ENCODE assay signal across 8 cellular contexts in the genomic region with DNA sequence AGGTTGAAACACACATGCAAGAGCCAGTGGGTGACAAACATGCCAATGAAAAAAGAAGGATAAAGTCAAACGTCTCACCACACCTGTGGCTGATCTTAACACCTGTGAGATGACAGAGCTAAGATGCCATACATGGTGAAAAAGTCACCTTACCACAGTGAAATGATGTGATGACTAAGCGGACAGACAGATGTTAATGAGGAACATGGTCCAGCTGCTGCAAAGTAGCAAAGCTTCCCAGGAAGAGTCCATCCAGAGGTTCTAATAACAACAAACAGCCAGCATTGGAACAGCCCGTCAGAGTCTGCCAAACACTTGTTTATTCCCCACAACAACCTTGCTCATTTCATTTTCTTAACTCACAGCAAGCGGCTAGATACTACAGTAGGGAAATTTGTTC. TPM values are rescaled to one million over a fixed set of nuclear protein-coding genes. Genes with fewer than 3 reads are reported as not detected.
A peak's percentile ranks its signal among the peaks of the same experiment; 100 is the strongest.
DNase-seq lines count a peak whose midpoint lies in the region; ATAC-seq, FAIRE-seq and TF ChIP-seq lines count a peak whose summit lies in the region.

No MANE protein-coding gene starts in this region.

- H4K20me1 ChIP-seq in BLaER1: peaks cover 64% of the 10 kb centered on the region

- 55 to 69% methylated on average over 4 of the region's 4 CpGs for WGBS in body of pancreas, 2 donors

- H3K4me3 Mint-ChIP-seq in HFFc6: peak overlapping the region; percentile 84
- H3K4me3 Mint-ChIP-seq in activated naive CD8-positive, alpha-beta T cell treated with anti-CD3 and anti-CD28 coated beads for 36 hours: peak overlapping the region; percentile 99

- peak overlapping the region; percentile 54; the same call in 1 of the 2 replicates for H3K27ac Mint-ChIP-seq in HFFc6
- H3K27ac Mint-ChIP-seq in activated naive CD8-positive, alpha-beta T cell treated with anti-CD3 and anti-CD28 coated beads for 36 hours: peak overlapping the region; percentile 65

- H3K4me1 ChIP-seq in BLaER1: peaks cover 34% of the 10 kb centered on the region
- peaks cover 16% of the 10 kb centered on the region for H3K4me1 ChIP-seq in body of pancreas

- peaks cover 9% of the 10 kb centered on the region; the same call in 1 of the 2 replicates for H3K27me3 ChIP-seq in BLaER1
- H3K27me3 ChIP-seq in body of pancreas: no peaks in the 10 kb centered on the region

- H3K27ac ChIP-seq in BLaER1 (no peak overlapping the region), body of pancreas (no peak overlapping the region)

- H3K36me3 ChIP-seq in BLaER1: peaks cover 48% of the 10 kb centered on the region
- no peaks in the 10 kb centered on the region for H3K36me3 ChIP-seq in body of pancreas (replicated peaks in 1 of 2; ENCODE audit: insufficient read depth in 1 of 2, low read depth in 2 of 2)

- no peak for FAIRE-seq in GM12892 (lab: Jason Lieb, UNC)

- H3K4me3 ChIP-seq in BLaER1 (no peak overlapping the region), body of pancreas (no peak overlapping the region)

- H3K36me3 Mint-ChIP-seq in HFFc6 (ENCODE audit: low read depth): peaks cover 24% of the 10 kb centered on the region
- peaks cover 21% of the 10 kb centered on the region for H3K36me3 Mint-ChIP-seq in activated naive CD8-positive, alpha-beta T cell treated with anti-CD3 and anti-CD28 coated beads for 36 hours

- TF ChIP-seq CTCF in HFFc6 (IDR thresholded peaks at IDR 0.05): no peak
- no peak for TF ChIP-seq CTCF in body of pancreas (IDR thresholded peaks at IDR 0.05)

- intact Hi-C loops in body of pancreas (cut with DNase I): no loop called here

- ATAC-seq in body of pancreas: no peak

- peaks cover 4% of the 10 kb centered on the region for H3K27me3 Mint-ChIP-seq in HFFc6 (ENCODE audit: insufficient read depth)
- no peaks in the 10 kb centered on the region for H3K27me3 Mint-ChIP-seq in activated naive CD8-positive, alpha-beta T cell treated with anti-CD3 and anti-CD28 coated beads for 36 hours

- no peak overlapping the region for H3K9ac ChIP-seq in BLaER1

- H3K4me1 Mint-ChIP-seq in HFFc6 (ENCODE audit: low read depth): peaks cover 26% of the 10 kb centered on the region
- peaks cover 31% of the 10 kb centered on the region for H3K4me1 Mint-ChIP-seq in activated naive CD8-positive, alpha-beta T cell treated with anti-CD3 and anti-CD28 coated beads for 36 hours

- H3K9me3 Mint-ChIP-seq in HFFc6: no peaks in the 10 kb centered on the region
- no peaks in the 10 kb centered on the region for H3K9me3 Mint-ChIP-seq in activated naive CD8-positive, alpha-beta T cell treated with anti-CD3 and anti-CD28 coated beads for 36 hours

- H3K9me3 ChIP-seq in BLaER1 (no peaks in the 10 kb centered on the region), body of pancreas (no peaks in the 10 kb centered on the region)

- no peak for DNase-seq in HFFc6
- DNase-seq in activated naive CD8-positive, alpha-beta T cell treated with anti-CD3 and anti-CD28 coated beads for 36 hours: no peak
- peak; percentile 56 for DNase-seq in kidney tubule cell (ENCODE audit: low spot score)
- no peak for DNase-seq in occipital lobe (lab: John Stamatoyannopoulos, UW)
- DNase-seq in COLO668 (lab: John Stamatoyannopoulos, UW; ENCODE audit: unreplicated experiment): no peak
- DNase-seq in GM12892 (ENCODE audit: insufficient read length): no peak
- DNase-seq in body of pancreas: no peak

- peak overlapping the region; percentile 96 for H3K4me2 ChIP-seq in BLaER1

- TF ChIP-seq POLR2A in GM12892 (IDR thresholded peaks at IDR 0.05; ENCODE audit: low read depth, low read length): no peak
- TF ChIP-seq POLR2A in body of pancreas (IDR thresholded peaks at IDR 0.05): no peak

RNA-seq across cellular contexts. Expression of a gene that starts 1.9 kb away (rescaled TPM):
- total RNA-seq in HFFc6 (2021; fragmentation: NEBNext Ultra II Directional; extraction: Animal tissue kit (Norgen Biotek cat#: 25700)): 100 to 1,000 TPM in 3 of 6 experiments, 10 to 100 TPM in 3; 82.4 to 111 (median 95.6) TPM
- total RNA-seq in activated naive CD8-positive, alpha-beta T cell treated with anti-CD3 and anti-CD28 coated beads for 36 hours: 10 to 100 TPM; 38.2 to 41.7 TPM
- total RNA-seq in occipital lobe: 97.3 TPM
- 39.6 TPM for polyA plus RNA-seq in GM12892 (2012; ENCODE audit: missing spikeins)
- total RNA-seq in body of pancreas: 100 to 1,000 TPM in 1 of 2 donors, 10 to 100 TPM in 1; 56.0 to 110 TPM

RNA-seq across cellular contexts. Expression of a gene that starts 5.6 kb away (rescaled TPM):
- 1 to 10 TPM; 6.6 to 8.9 (median 8.0) TPM for total RNA-seq in HFFc6 (2021; fragmentation: NEBNext Ultra II Directional; extraction: Animal tissue kit (Norgen Biotek cat#: 25700))
- 10 to 100 TPM in 1 of 2 experiments, 1 to 10 TPM in 1; 8.0 to 12.1 TPM for total RNA-seq in activated naive CD8-positive, alpha-beta T cell treated with anti-CD3 and anti-CD28 coated beads for 36 hours
- total RNA-seq in occipital lobe: 50.5 TPM
- polyA plus RNA-seq in GM12892 (2012; ENCODE audit: missing spikeins): 5.7 TPM
- total RNA-seq in body of pancreas: 1 to 10 TPM; 2.9 to 3.3 TPM

RNA-seq across cellular contexts. Expression of a gene that starts 28.7 kb away (rescaled TPM):
- 10 to 100 TPM; 27.8 to 48.7 (median 33.2) TPM for total RNA-seq in HFFc6 (2021; fragmentation: NEBNext Ultra II Directional; extraction: Animal tissue kit (Norgen Biotek cat#: 25700))
- total RNA-seq in activated naive CD8-positive, alpha-beta T cell treated with anti-CD3 and anti-CD28 coated beads for 36 hours: 100 to 1,000 TPM; 154 to 158 TPM
- 5.0 TPM for total RNA-seq in occipital lobe
- polyA plus RNA-seq in GM12892 (2012; ENCODE audit: missing spikeins): 73.3 TPM
- 10 to 100 TPM; 19.2 to 32.0 TPM for total RNA-seq in body of pancreas

RNA-seq across cellular contexts. Expression of a gene that starts 28.9 kb away (rescaled TPM):
- 100 to 1,000 TPM in 4 of 6 experiments, 10 to 100 TPM in 2; 90.4 to 109 (median 105) TPM for total RNA-seq in HFFc6 (2021; fragmentation: NEBNext Ultra II Directional; extraction: Animal tissue kit (Norgen Biotek cat#: 25700))
- total RNA-seq in activated naive CD8-positive, alpha-beta T cell treated with anti-CD3 and anti-CD28 coated beads for 36 hours: 10 to 100 TPM; 94.0 to 94.5 TPM
- 26.4 TPM for total RNA-seq in occipital lobe
- polyA plus RNA-seq in GM12892 (2012; ENCODE audit: missing spikeins): 130 TPM
- total RNA-seq in body of pancreas: 10 to 100 TPM; 20.1 to 44.1 TPM

RNA-seq across cellular contexts. Expression of a gene that starts 56.7 kb away (rescaled TPM):
- 100 to 1,000 TPM; 178 to 226 (median 202) TPM for total RNA-seq in HFFc6 (2021; fragmentation: NEBNext Ultra II Directional; extraction: Animal tissue kit (Norgen Biotek cat#: 25700))
- 10 to 100 TPM; 53.4 to 57.7 TPM for total RNA-seq in activated naive CD8-positive, alpha-beta T cell treated with anti-CD3 and anti-CD28 coated beads for 36 hours
- total RNA-seq in occipital lobe (42.0 TPM), body of pancreas (10 to 100 TPM; 39.6 to 57.3 TPM)
- polyA plus RNA-seq in GM12892 (2012; ENCODE audit: missing spikeins): 29.6 TPM
